ENCODE assay signal across 27 cellular contexts in the genomic region with DNA sequence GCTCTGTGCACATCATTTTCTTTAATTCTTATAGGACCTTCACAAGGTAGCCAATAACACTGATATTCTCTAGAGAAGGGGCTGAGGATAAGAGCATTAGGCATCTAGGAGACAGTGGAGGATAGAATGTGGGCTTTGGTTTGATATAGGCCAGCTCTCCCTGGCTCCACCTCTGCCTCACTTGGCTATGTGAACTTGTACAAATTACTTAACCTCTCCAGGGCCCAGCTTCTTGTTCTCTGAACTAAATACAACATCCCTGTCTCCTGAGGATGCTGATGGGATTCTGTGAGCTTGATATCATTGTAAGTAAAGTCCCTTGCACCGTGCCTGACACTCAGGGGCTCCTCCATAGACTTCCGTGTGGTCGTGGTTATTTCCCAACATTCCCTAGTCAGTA.
"Had no signal": no experiment of that assay in that cellular context is flagged by ENCODE, and none has a peak within 500 bp of the region (broad histone marks: within the 10 kb centered on the region; RNA-seq: fewer than 3 reads in every experiment).

No MANE protein-coding gene starts in this region.

- H3K27ac Mint-ChIP-seq: activated CD4-positive, alpha-beta T cell treated with anti-CD3 and anti-CD28 coated beads for 36 hours; activated naive CD8-positive, alpha-beta T cell; natural killer cell; progenitor cell of endocrine pancreas; WTC11 had no signal

- H3K4me1 ChIP-seq: esophagus squamous epithelium, heart right ventricle, left ventricle myocardium inferior, sigmoid colon, tibial nerve had no signal

- H3K27me3 ChIP-seq: sigmoid colon, tibial nerve had no signal

- H3K9me3 ChIP-seq: esophagus squamous epithelium, sigmoid colon had no signal

- H3K27ac ChIP-seq: epithelial cell of prostate, esophagus squamous epithelium, heart right ventricle, left ventricle myocardium inferior, sigmoid colon, tibial nerve had no signal

- H3K4me3 ChIP-seq: esophagus squamous epithelium, heart right ventricle, left ventricle myocardium inferior, lung, sigmoid colon, tibial nerve had no signal

- H3K9me3 Mint-ChIP-seq: central memory CD8-positive, alpha-beta T cell had no signal

- H3K36me3 ChIP-seq: esophagus squamous epithelium, heart right ventricle, left ventricle myocardium inferior, sigmoid colon, tibial nerve had no signal

- H3K4me3 Mint-ChIP-seq: activated CD4-positive, alpha-beta T cell treated with anti-CD3 and anti-CD28 coated beads for 36 hours; activated naive CD8-positive, alpha-beta T cell; central memory CD8-positive, alpha-beta T cell; natural killer cell; WTC11 had no signal

- H3K4me1 Mint-ChIP-seq: WTC11 had no signal

- ATAC-seq: activated CD4-positive, alpha-beta T cell treated with anti-CD3 and anti-CD28 coated beads for 36 hours; heart right ventricle; natural killer cell had no signal

- DNase-seq: activated CD4-positive, alpha-beta T cell treated with anti-CD3 and anti-CD28 coated beads for 36 hours; activated CD4-positive, alpha-beta T cell treated with anti-CD3 and anti-CD28 coated beads, Interleukin-2, amount 50 U/mL, for 4 hours; activated effector memory CD4-positive, alpha-beta T cell treated with Interleukin-2 at 50 U/mL for 16 hours; activated naive CD4-positive, alpha-beta T cell treated with Interleukin-2 at 50 U/mL for 16 hours; activated T-cell treated with anti-CD3 and anti-CD28 coated beads for 4 hours; anterior cingulate cortex; dermis blood vessel endothelial cell; effector CD4-positive, alpha-beta T cell; esophagus squamous epithelium; foreskin melanocyte; heart right ventricle; left ventricle myocardium inferior; natural killer cell; sigmoid colon; small intestine; stimulated activated CD4-positive, alpha-beta T cell treated with anti-CD3 and anti-CD28 coated beads, Interleukin-1b, Interleukin-23, amount 100 ng/mL, for 48 hours; stimulated activated CD4-positive, alpha-beta T cell treated with anti-CD3 and anti-CD28 coated beads, Interleukin-4, amount 100 ng/mL, for 4 hours; stimulated activated CD8-positive, alpha-beta memory T cell treated with anti-CD3 and anti-CD28 coated beads, Interleukin-4, amount 100 ng/mL, for 48 hours; stimulated activated naive CD4-positive, alpha-beta T cell treated with Interleukin-2 at 50 U/mL for 16 hours; T-helper 2 cell had no signal
